21 cellular contexts compared by ENCODE assay signal in genomic region chr7:128920913-128921582, GRCh38. TPM values are rescaled to one million over a fixed set of nuclear protein-coding genes. Genes with fewer than 3 reads are reported as not detected.
DNase-seq lines count a peak whose midpoint lies in the region; ATAC-seq and TF ChIP-seq lines count a peak whose summit lies in the region.
"Had no signal": no experiment of that assay in that cellular context is flagged by ENCODE, and none has a peak within 500 bp of the region (broad histone marks: within the 10 kb centered on the region; RNA-seq: fewer than 3 reads in every experiment).

No MANE protein-coding gene starts in this region.

- no peak overlapping the region for H2BK15ac ChIP-seq in H9 (ENCODE audit: low read depth, low read length)

- no peak overlapping the region for H3K9ac ChIP-seq in H9 (ENCODE audit: extremely low read depth, insufficient read length, low read length)

- no peak for ATAC-seq in left cardiac atrium
- ATAC-seq: gastrocnemius medialis; natural killer cell treated with Interleukin-12 subunit alpha and Interleukin-12 subunit beta and Interleukin-15 and Interleukin-18, amount 100 ng/mL, for 72 hours had no signal

- no peak overlapping the region for H3K18ac ChIP-seq in H9 (ENCODE audit: insufficient read length, low read depth, low read length)

- H3K4me3 ChIP-seq in SJCRH30: no peak overlapping the region
- H3K4me3 ChIP-seq: esophagus squamous epithelium, gastrocnemius medialis, uterus had no signal

- no peak overlapping the region for H4K8ac ChIP-seq in H9 (replicated peaks; ENCODE audit: insufficient read length, low read depth, low read length)

- H3K23me2 ChIP-seq in H9 (ENCODE audit: insufficient read length, low read depth, low read length, poor library complexity, severe bottlenecking): peaks cover 4% of the 10 kb centered on the region

- no peak overlapping the region for H3K27ac ChIP-seq in H9 (ENCODE audit: insufficient read length, low read depth, low read length)
- no peak overlapping the region for H3K27ac ChIP-seq in SJCRH30
- H3K27ac ChIP-seq: esophagus squamous epithelium, gastrocnemius medialis, uterus had no signal

- H3T11ph ChIP-seq in H9 (ENCODE audit: low read length): no peak overlapping the region

- H3K14ac ChIP-seq in H9 (ENCODE audit: insufficient read depth, low read length): no peak overlapping the region

- no peaks in the 10 kb centered on the region for H3K79me2 ChIP-seq in H9 (ENCODE audit: insufficient read depth, low read length)

- H3K36me3 ChIP-seq in SJCRH30: no peaks in the 10 kb centered on the region
- H3K36me3 ChIP-seq: esophagus squamous epithelium, gastrocnemius medialis, uterus had no signal

- H4K5ac ChIP-seq in H9 (ENCODE audit: insufficient read length, low read depth, low read length): no peak overlapping the region

- no CpG with 5 or more reads among the region's 13 CpGs for WGBS in H9 (ENCODE audit: extremely low coverage, insufficient read length, low lambda C conversion rate)

- no peaks in the 10 kb centered on the region for H3K9me3 Mint-ChIP-seq in H9
- H3K9me3 Mint-ChIP-seq: natural killer cell treated with Interleukin-12 subunit alpha and Interleukin-12 subunit beta and Interleukin-15 and Interleukin-18, amount 100 ng/mL, for 72 hours had no signal

- no peak overlapping the region for H4K91ac ChIP-seq in H9 (ENCODE audit: insufficient read length, low read depth, low read length)

- peak; percentile 35 for DNase-seq in activated CD8-positive, alpha-beta memory T cell treated with anti-CD3 and anti-CD28 coated beads, Interleukin-2, amount 50 U/mL, for 48 hours
- no peak for DNase-seq in activated CD8-positive, alpha-beta memory T cell treated with anti-CD3 and anti-CD28 coated beads for 24 hours
- DNase-seq in H9 (peak; percentile 24), left cardiac atrium (peak; percentile 14), posterior vena cava (ENCODE audit: low spot score) (peak; percentile 83), SKM-1 treated with dmso at 0.1 percent for 144 hours (lab: John Stamatoyannopoulos, UW; ENCODE audit: unreplicated experiment) (no peak), SJCRH30 (no peak), NCI-H510A (lab: John Stamatoyannopoulos, UW) (no peak)
- DNase-seq: activated CD4-positive, CD25-positive, alpha-beta regulatory T cell; Calu3; effector memory CD4-positive, alpha-beta T cell; esophagus squamous epithelium; gastrocnemius medialis; IMR-90; NCI-H2107; NCI-H524 treated with DMSO at 0.1 percent for 48 hours; SW 1271; uterus had no signal

- H3K4me1 ChIP-seq in H9 (ENCODE audit: insufficient read depth, low read length) (no peaks in the 10 kb centered on the region; the same call in 1 of the 2 replicates), SJCRH30 (peaks cover 6% of the 10 kb centered on the region; the same call in 1 of the 2 replicates)
- H3K4me1 ChIP-seq: gastrocnemius medialis, uterus had no signal

- H4K20me1 ChIP-seq in H9 (ENCODE audit: control insufficient read depth, insufficient read depth, insufficient read length): no peaks in the 10 kb centered on the region

- intact Hi-C loops in left cardiac atrium (cut with DNase I): no loop called here
- intact Hi-C loops in posterior vena cava (cut with DNase I): no loop called here

- H3K56ac ChIP-seq in H9 (ENCODE audit: insufficient read length, low read depth, low read length): no peak overlapping the region

- H2AFZ ChIP-seq in H9 (ENCODE audit: low read length): no peak overlapping the region

- peaks cover 17 to 35% of the 10 kb centered on the region in 2 experiments for H3K4me1 Mint-ChIP-seq in H9

- peaks cover 11% of the 10 kb centered on the region for H3K27me3 Mint-ChIP-seq in H9 (ENCODE audit: low read depth)

- H3K4ac ChIP-seq in H9 (ENCODE audit: low read depth, low read length): no peak overlapping the region

- no peak overlapping the region for H2BK12ac ChIP-seq in H9 (ENCODE audit: insufficient read length, low read depth, low read length)

- no peaks in the 10 kb centered on the region for H3K36me3 Mint-ChIP-seq in H9 (ENCODE audit: insufficient read depth in 1 of 3, low read depth in 3 of 3)
- H3K36me3 Mint-ChIP-seq: natural killer cell treated with Interleukin-12 subunit alpha and Interleukin-12 subunit beta and Interleukin-15 and Interleukin-18, amount 100 ng/mL, for 72 hours had no signal

- no peak for TF ChIP-seq CTCF in H9 (conservative IDR thresholded peaks at IDR 0.05)

- no peak overlapping the region for H2AK5ac ChIP-seq in H9 (ENCODE audit: insufficient read length, low read length)

- no peak overlapping the region for H3K27ac Mint-ChIP-seq in H9
- H3K27ac Mint-ChIP-seq: natural killer cell treated with Interleukin-12 subunit alpha and Interleukin-12 subunit beta and Interleukin-15 and Interleukin-18, amount 100 ng/mL, for 72 hours had no signal

- H3K4me2 ChIP-seq in H9 (ENCODE audit: insufficient read depth, insufficient read length, low read length): no peak overlapping the region

- H3K27me3 ChIP-seq in H9 (ENCODE audit: insufficient read depth, low read length): peaks cover 3% of the 10 kb centered on the region; the same call in 1 of the 2 replicates
- H3K27me3 ChIP-seq in SJCRH30: peaks cover 6% of the 10 kb centered on the region
- H3K27me3 ChIP-seq: uterus had no signal

- no peak overlapping the region for H2BK120ac ChIP-seq in H9 (ENCODE audit: low read depth, low read length, poor library complexity, severe bottlenecking)

- no peaks in the 10 kb centered on the region for H3K79me1 ChIP-seq in H9 (ENCODE audit: insufficient read depth, low read depth, low read length, poor library complexity, severe bottlenecking)

- no peak overlapping the region for H3K23ac ChIP-seq in H9 (ENCODE audit: insufficient read length, low read depth, low read length)

- no peak overlapping the region for H3K4me3 Mint-ChIP-seq in H9
- H3K4me3 Mint-ChIP-seq: natural killer cell treated with Interleukin-12 subunit alpha and Interleukin-12 subunit beta and Interleukin-15 and Interleukin-18, amount 100 ng/mL, for 72 hours had no signal

- no peak overlapping the region for H2BK5ac ChIP-seq in H9 (ENCODE audit: insufficient read length, low read length)

- no peak overlapping the region for H2BK20ac ChIP-seq in H9 (ENCODE audit: low read depth, low read length, poor library complexity, severe bottlenecking)

- H3K9me3 ChIP-seq in H9 (ENCODE audit: control insufficient read depth, low read depth, low read length): no peaks in the 10 kb centered on the region
- H3K9me3 ChIP-seq in SJCRH30 (replicated peaks): no peaks in the 10 kb centered on the region
- H3K9me3 ChIP-seq: esophagus squamous epithelium, gastrocnemius medialis, uterus had no signal

RNA-seq across cellular contexts. Expression of gene KCP, which starts 10.5 kb away (rescaled TPM):
- total RNA-seq in H9 (2021): 4.8 and 5.3 TPM in 2 replicates
- total RNA-seq in left cardiac atrium: under 1 TPM; 0.31 to 0.50 TPM
- 1 to 10 TPM in 1 of 2 donors, under 1 TPM in 1; 0.95 to 1.3 TPM for total RNA-seq in posterior vena cava
- 0.20 and 0.38 TPM in 2 replicates for total RNA-seq in SJCRH30 (2014; rRNA removed; shearing (Covaris generic))
- total RNA-seq: A673, IMR-90, RPMI7951 had no signal

RNA-seq across cellular contexts. Expression of gene IRF5, which starts 16.7 kb away (rescaled TPM):
- 0.70 and 0.74 TPM in 2 replicates for total RNA-seq in H9 (2021)
- 1 to 10 TPM; 4.6 to 5.6 TPM for total RNA-seq in left cardiac atrium
- 10 to 100 TPM in 1 of 2 donors, 1 to 10 TPM in 1; 5.8 to 10.3 TPM for total RNA-seq in posterior vena cava
- total RNA-seq in SJCRH30 (2014; rRNA removed; shearing (Covaris generic)): 0.08 and 0.16 TPM in 2 replicates
- total RNA-seq: A673, RPMI7951 had no signal

RNA-seq across cellular contexts. Expression of gene ATP6V1F, which starts 58.4 kb away (rescaled TPM):
- total RNA-seq in H9 (2021): 115 and 117 TPM in 2 replicates
- total RNA-seq in left cardiac atrium: 100 to 1,000 TPM; 117 to 119 TPM
- total RNA-seq in posterior vena cava: 100 to 1,000 TPM; 106 to 115 TPM
- 95.8 and 115 TPM in 2 replicates for total RNA-seq in SJCRH30 (2014; rRNA removed; shearing (Covaris generic))

Comparison
In these comparisons a context has a peak if more than half of its experiments do, and no peak if none do; other contexts are left out.
1. DNase-seq: peak in activated CD8-positive, alpha-beta memory T cell treated with anti-CD3 and anti-CD28 coated beads, Interleukin-2, amount 50 U/mL, for 48 hours (single experiment), H9 (single experiment), left cardiac atrium (single experiment) and posterior vena cava (single experiment); none in activated CD8-positive, alpha-beta memory T cell treated with anti-CD3 and anti-CD28 coated beads for 24 hours (single experiment), SKM-1 treated with dmso at 0.1 percent for 144 hours (single experiment), SJCRH30 (0 of 2) and NCI-H510A (single experiment).